In genomic region chr13:27965740-27966640, GRCh38 we compare ENCODE assay signal across 22 cellular contexts. TPM values are rescaled to one million over a fixed set of nuclear protein-coding genes. Genes with fewer than 3 reads are reported as not detected.
DNase-seq lines count a peak whose midpoint lies in the region; ATAC-seq and TF ChIP-seq lines count a peak whose summit lies in the region.
"Had no signal": no experiment of that assay in that cellular context is flagged by ENCODE, and none has a peak within 500 bp of the region (broad histone marks: within the 10 kb centered on the region; RNA-seq: fewer than 3 reads in every experiment).

No MANE protein-coding gene starts in this region.

- H3K27me3 ChIP-seq in mucosa of rectum (ENCODE audit: control insufficient read depth in 2 of 2, insufficient read depth in 2 of 2, low read length in 2 of 2) = peaks cover 12 to 21% of the 10 kb centered on the region in 2 donors
- H3K27me3 ChIP-seq in stomach = peaks cover 37 to 100% (median 84%) of the 10 kb centered on the region in 3 donors
- H3K27me3 ChIP-seq in tibial nerve = peaks cover 3 to 100% of the 10 kb centered on the region in 2 donors

- H3K4me1 ChIP-seq in mucosa of rectum (ENCODE audit: control insufficient read depth in 2 of 2, insufficient read depth in 2 of 2, low read length in 2 of 2) = peaks cover 16 to 47% of the 10 kb centered on the region in 2 donors
- H3K4me1 ChIP-seq in stomach = peaks cover 28 to 61% (median 51%) of the 10 kb centered on the region in 4 donors
- peaks cover 0 to 52% (median 13%) of the 10 kb centered on the region in 4 donors for H3K4me1 ChIP-seq in tibial nerve

- H3K27ac ChIP-seq in coronary artery (no peak overlapping the region), mucosa of rectum (ENCODE audit: low read depth in 2 of 2, low read length in 2 of 2) (peak overlapping the region; percentile 96 to 100), stomach (no peak overlapping the region), tibial nerve (peak overlapping the region in 1 of 4 donors; percentile 72)
- H3K27ac ChIP-seq: cardiac muscle cell, vagina had no signal

- no peak for TF ChIP-seq CTCF in coronary artery (IDR thresholded peaks at IDR 0.05)
- TF ChIP-seq CTCF in stomach (IDR thresholded peaks at IDR 0.05) = no peak
- TF ChIP-seq CTCF in tibial nerve (IDR thresholded peaks at IDR 0.05) = no peak

- H3K9me3 ChIP-seq in mucosa of rectum (ENCODE audit: control insufficient read depth in 2 of 2, low read length in 2 of 2) (no peaks in the 10 kb centered on the region), stomach (no peaks in the 10 kb centered on the region), tibial nerve (no peaks in the 10 kb centered on the region)
- H3K9me3 ChIP-seq: vagina had no signal

- no peak for ATAC-seq in GM18498 (IDR thresholded peaks at IDR 0.05; ENCODE audit: unreplicated experiment)
- ATAC-seq: K562; sciatic nerve; stimulated activated memory B cell treated with anti-CD40 and anti-IgM and Interleukin-4, amounts not matched to agents 10 μg/mL and 1 μg/mL and 100 μg/mL, for 72 hours had no signal

- TF ChIP-seq EP300 in stomach (IDR thresholded peaks at IDR 0.05) (no peak), tibial nerve (IDR thresholded peaks at IDR 0.05) (no peak)

- H3K36me3 ChIP-seq in mucosa of rectum (ENCODE audit: control insufficient read depth in 2 of 2, insufficient read depth in 2 of 2, low read length in 2 of 2) = peaks cover 6 to 21% of the 10 kb centered on the region in 2 donors
- H3K36me3 ChIP-seq in stomach = no peaks in the 10 kb centered on the region
- H3K36me3 ChIP-seq in tibial nerve = no peaks in the 10 kb centered on the region
- H3K36me3 ChIP-seq: cardiac muscle cell, vagina had no signal

- H3K9ac ChIP-seq in mucosa of rectum (ENCODE audit: low read depth in 1 of 2, low read length in 2 of 2) = peak overlapping the region; percentile 94 to 97

- H3K4me3 ChIP-seq in coronary artery (peak overlapping the region; percentile 21), mucosa of rectum (ENCODE audit: low read length in 2 of 2) (peak overlapping the region; percentile 80 to 89), stomach (peak overlapping the region in 1 of 4 donors; percentile 28), tibial nerve (peak overlapping the region in 2 of 4 donors; percentile 7 to 38)
- H3K4me3 ChIP-seq: cardiac muscle cell, K562, vagina had no signal

- intact Hi-C loops in stomach (cut with DNase I; ENCODE audit: low total_unique reads) = no loop called here

- DNase-seq in NCI-H345 (lab: John Stamatoyannopoulos, UW) = peak; percentile 2
- no peak for DNase-seq in NCI-H345 treated with DMSO at 0.1 percent for 48 hours (lab: John Stamatoyannopoulos, UW; ENCODE audit: unreplicated experiment)
- DNase-seq in coronary artery (ENCODE audit: low spot score) = no peak
- DNase-seq in stomach = peak; percentile 26
- no peak for DNase-seq in anterior cingulate cortex (lab: John Stamatoyannopoulos, UW)
- no peak for DNase-seq in tibial nerve (ENCODE audit: low spot score in 2 of 2)
- DNase-seq: CD4-positive, alpha-beta T cell; NCI-H1105; NCI-H446 had no signal

- WGBS in stomach, 5 donors = 6 to 11% (median 7%) methylated on average over 35 to 45 of the region's 45 CpGs
- WGBS in tibial nerve, 2 donors = 7 to 15% methylated on average over 27 to 37 of the region's 45 CpGs

- TF ChIP-seq POLR2A in stomach (IDR thresholded peaks at IDR 0.05) = no peak
- no peak for TF ChIP-seq POLR2A in tibial nerve (IDR thresholded peaks at IDR 0.05)

RNA-seq across cellular contexts. Expression of gene CDX2, which starts 3.1 kb away (rescaled TPM):
- total RNA-seq in stomach (100 to 1,000 TPM in 1 of 5 donors, 1 to 10 TPM in 1, not detected in 3; 2.4 to 106 TPM), tibial nerve (not detected)
- under 1 TPM in 2 of 3 donors, not detected in 1; 0.03 to 0.12 TPM for polyA plus RNA-seq in stomach
- total RNA-seq: A172; cardiac muscle cell; CD4-positive, alpha-beta T cell; frontal cortex; mononuclear cell; RPMI7951; sciatic nerve; T-helper 1 cell treated with Interleukin-12 subunit alpha and Interleukin-12 subunit beta and Interleukin-4 antibody, amounts not matched to agents 30 ng/mL and 1 ng/mL, for 36 hours; vagina had no signal
- polyA plus RNA-seq: cardiac muscle cell, K562 had no signal

RNA-seq across cellular contexts. Expression of gene URAD, which starts 22.5 kb away (rescaled TPM):
- total RNA-seq in stomach (100 to 1,000 TPM in 1 of 5 donors, 1 to 10 TPM in 1, not detected in 3; 1.1 to 165 TPM), tibial nerve (not detected)
- polyA plus RNA-seq in stomach = under 1 TPM in 1 of 3 donors, not detected in 2; 0.13 TPM
- total RNA-seq: A172; cardiac muscle cell; CD4-positive, alpha-beta T cell; frontal cortex; G401; K562; mononuclear cell; RPMI7951; sciatic nerve; T-helper 1 cell treated with Interleukin-12 subunit alpha and Interleukin-12 subunit beta and Interleukin-4 antibody, amounts not matched to agents 30 ng/mL and 1 ng/mL, for 36 hours; vagina had no signal
- polyA plus RNA-seq: cardiac muscle cell, K562 had no signal

RNA-seq across cellular contexts. Expression of gene PDX1, which starts 46.2 kb away (rescaled TPM):
- total RNA-seq in stomach (under 1 TPM in 2 of 5 donors, not detected in 3; 0.29 to 0.92 TPM), tibial nerve (under 1 TPM in 1 of 4 donors, not detected in 3; 0.30 TPM)
- 1 to 10 TPM in 2 of 3 donors, under 1 TPM in 1; 0.13 to 1.8 (median 1.2) TPM for polyA plus RNA-seq in stomach
- total RNA-seq: A172; cardiac muscle cell; CD4-positive, alpha-beta T cell; frontal cortex; G401; K562; mononuclear cell; RPMI7951; sciatic nerve; T-helper 1 cell treated with Interleukin-12 subunit alpha and Interleukin-12 subunit beta and Interleukin-4 antibody, amounts not matched to agents 30 ng/mL and 1 ng/mL, for 36 hours; vagina had no signal
- polyA plus RNA-seq: cardiac muscle cell, K562 had no signal

Comparison
In these comparisons a context has a peak if more than half of its experiments do, and no peak if none do; other contexts are left out.
1. DNase-seq: peak in NCI-H345 (single experiment) and stomach (single experiment); none in NCI-H345 treated with DMSO at 0.1 percent for 48 hours (single experiment), coronary artery (single experiment), anterior cingulate cortex (0 of 58) and tibial nerve (0 of 2).
2. H3K27ac ChIP-seq: peak in mucosa of rectum (2 of 2); none in coronary artery (0 of 2) and stomach (0 of 5).